23 cellular contexts compared by ENCODE assay signal in the genomic region with DNA sequence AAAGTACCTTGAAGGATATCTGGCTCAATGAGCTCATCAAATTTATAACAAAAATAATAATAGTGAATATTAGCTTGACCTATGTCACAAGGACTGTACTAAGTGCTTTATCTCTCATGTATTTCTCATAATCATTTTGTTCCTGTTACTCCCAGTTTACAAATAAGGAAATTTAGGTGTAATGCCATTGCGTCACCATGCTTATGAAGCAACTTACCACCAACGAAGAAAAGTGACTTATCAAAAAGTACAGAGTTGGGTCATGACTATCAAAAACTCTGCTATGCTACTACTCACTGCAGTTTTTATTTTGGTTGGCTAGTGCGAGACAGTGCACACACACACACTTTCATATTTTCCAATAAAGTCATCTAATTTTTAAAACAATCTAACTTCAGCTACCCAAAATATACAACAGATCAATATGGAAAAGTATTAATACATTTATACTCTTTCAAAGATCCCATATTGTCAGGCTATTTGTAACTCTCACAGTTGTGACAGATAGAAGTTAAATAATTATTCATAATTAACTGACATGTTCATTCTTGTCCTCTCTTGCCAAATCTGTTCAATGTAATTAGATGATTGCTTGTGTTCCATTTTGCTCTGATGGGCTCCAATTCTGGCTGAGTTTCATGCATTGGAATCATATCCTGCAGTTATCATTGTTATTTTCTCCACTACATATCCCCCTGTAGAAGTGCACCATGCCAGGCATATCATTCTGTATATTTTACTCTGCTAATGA.
A peak's percentile ranks its signal among the peaks of the same experiment; 100 is the strongest.
DNase-seq lines count a peak whose midpoint lies in the region; ATAC-seq and TF ChIP-seq lines count a peak whose summit lies in the region.
"Had no signal": no experiment of that assay in that cellular context is flagged by ENCODE, and none has a peak within 500 bp of the region (broad histone marks: within the 10 kb centered on the region; RNA-seq: fewer than 3 reads in every experiment).

No MANE protein-coding gene starts in this region.

- TF ChIP-seq CTCF in NB4 (IDR thresholded peaks at IDR 0.05; ENCODE audit: low read depth, low read length), result no peak
- TF ChIP-seq CTCF in CD8-positive, alpha-beta T cell (IDR thresholded peaks at IDR 0.05), result no peak

- TF ChIP-seq POLR2A in NB4 (IDR thresholded peaks at IDR 0.05; ENCODE audit: extremely low read depth, insufficient read length), result no peak

- peaks cover 0 to 5% (median 0%) of the 10 kb centered on the region in 5 donors for H3K27me3 Mint-ChIP-seq in naive thymus-derived CD4-positive, alpha-beta T cell
- H3K27me3 Mint-ChIP-seq in CD8-positive, alpha-beta T cell (ENCODE audit: low read depth), result no peaks in the 10 kb centered on the region
- H3K27me3 Mint-ChIP-seq: activated CD4-positive, alpha-beta T cell treated with anti-CD3 and anti-CD28 coated beads, Interleukin-2, amount 10 ng/mL, durations not matched to agents 24 days and 14 days; activated naive CD8-positive, alpha-beta T cell treated with anti-CD3 and anti-CD28 coated beads, Interleukin-2, amount 10 ng/mL, durations not matched to agents 7 days and 5 days had no signal

- H3K27ac Mint-ChIP-seq in naive thymus-derived CD4-positive, alpha-beta T cell, result no peak overlapping the region
- H3K27ac Mint-ChIP-seq in CD8-positive, alpha-beta T cell, result no peak overlapping the region
- H3K27ac Mint-ChIP-seq: activated CD4-positive, alpha-beta T cell treated with anti-CD3 and anti-CD28 coated beads, Interleukin-2, amount 10 ng/mL, durations not matched to agents 24 days and 14 days; activated naive CD8-positive, alpha-beta T cell treated with anti-CD3 and anti-CD28 coated beads, Interleukin-2, amount 10 ng/mL, durations not matched to agents 7 days and 5 days; T-helper 1 cell treated with Interleukin-12 subunit alpha and Interleukin-12 subunit beta and Interleukin-4 antibody, amounts not matched to agents 30 μg/mL and 1 μg/mL, for 36 hours had no signal

- no peak overlapping the region for H3K4me3 ChIP-seq in NB4 (ENCODE audit: low read depth, low read length)
- no peak overlapping the region for H3K4me3 ChIP-seq in naive thymus-derived CD4-positive, alpha-beta T cell (ENCODE audit: low read length)
- no peak overlapping the region for H3K4me3 ChIP-seq in CD8-positive, alpha-beta T cell (ENCODE audit: low read depth, low read length)
- H3K4me3 ChIP-seq: HAP-1, SJCRH30, smooth muscle cell, thoracic aorta had no signal

- no peaks in the 10 kb centered on the region for H3K4me1 Mint-ChIP-seq in naive thymus-derived CD4-positive, alpha-beta T cell
- no peaks in the 10 kb centered on the region for H3K4me1 Mint-ChIP-seq in CD8-positive, alpha-beta T cell (ENCODE audit: low read depth)
- H3K4me1 Mint-ChIP-seq: activated CD4-positive, alpha-beta T cell treated with anti-CD3 and anti-CD28 coated beads, Interleukin-2, amount 10 ng/mL, durations not matched to agents 24 days and 14 days; activated naive CD8-positive, alpha-beta T cell treated with anti-CD3 and anti-CD28 coated beads, Interleukin-2, amount 10 ng/mL, durations not matched to agents 7 days and 5 days had no signal

- DNase-seq in GF-D8 (lab: John Stamatoyannopoulos, UW) (peak; percentile 7), NB4 (ENCODE audit: low read depth) (peak; percentile 50), SKM-1 treated with dmso at 0.1 percent for 144 hours (lab: John Stamatoyannopoulos, UW; ENCODE audit: unreplicated experiment) (peak; percentile 26)
- no peak for DNase-seq in naive thymus-derived CD4-positive, alpha-beta T cell
- no peak for DNase-seq in CD8-positive, alpha-beta T cell
- DNase-seq: activated CD4-positive, alpha-beta T cell treated with anti-CD3 and anti-CD28 coated beads, Interleukin-2, amount 10 ng/mL, durations not matched to agents 24 days and 14 days; activated naive CD8-positive, alpha-beta T cell treated with anti-CD3 and anti-CD28 coated beads, Interleukin-2, amount 10 ng/mL, durations not matched to agents 7 days and 5 days; effector memory CD4-positive, alpha-beta T cell; Karpas-422; kidney glomerular epithelial cell; NCI-H2107; NCI-H69; nucleus accumbens; SJCRH30; stimulated activated CD4-positive, alpha-beta T cell treated with anti-CD3 and anti-CD28 coated beads, Interleukin-2, amount 100 ng/mL, for 48 hours; stimulated activated naive CD4-positive, alpha-beta T cell treated with Interleukin-2 at 50 U/mL for 16 hours had no signal

- no peaks in the 10 kb centered on the region for H3K4me1 ChIP-seq in naive thymus-derived CD4-positive, alpha-beta T cell (ENCODE audit: control insufficient read depth in 2 of 2, insufficient read depth in 2 of 2, low read length in 2 of 2)
- H3K4me1 ChIP-seq in CD8-positive, alpha-beta T cell (ENCODE audit: insufficient read depth, low read length), result no peaks in the 10 kb centered on the region
- H3K4me1 ChIP-seq: HAP-1, SJCRH30 had no signal

- no peak overlapping the region for H3K4me3 Mint-ChIP-seq in naive thymus-derived CD4-positive, alpha-beta T cell
- no peak overlapping the region for H3K4me3 Mint-ChIP-seq in CD8-positive, alpha-beta T cell
- H3K4me3 Mint-ChIP-seq: activated CD4-positive, alpha-beta T cell treated with anti-CD3 and anti-CD28 coated beads, Interleukin-2, amount 10 ng/mL, durations not matched to agents 24 days and 14 days; activated naive CD8-positive, alpha-beta T cell treated with anti-CD3 and anti-CD28 coated beads, Interleukin-2, amount 10 ng/mL, durations not matched to agents 7 days and 5 days; T-helper 1 cell treated with Interleukin-12 subunit alpha and Interleukin-12 subunit beta and Interleukin-4 antibody, amounts not matched to agents 30 μg/mL and 1 μg/mL, for 36 hours had no signal

- no peaks in the 10 kb centered on the region for H3K9me3 ChIP-seq in naive thymus-derived CD4-positive, alpha-beta T cell (ENCODE audit: control insufficient read depth in 2 of 3, low read length in 3 of 3)
- H3K9me3 ChIP-seq in CD8-positive, alpha-beta T cell (ENCODE audit: low read length), result no peaks in the 10 kb centered on the region
- H3K9me3 ChIP-seq: HAP-1, SJCRH30, thoracic aorta had no signal

- no peaks in the 10 kb centered on the region for H3K27me3 ChIP-seq in naive thymus-derived CD4-positive, alpha-beta T cell (ENCODE audit: control insufficient read depth in 2 of 2, insufficient read depth in 2 of 2, low read length in 2 of 2)
- H3K27me3 ChIP-seq in CD8-positive, alpha-beta T cell (ENCODE audit: insufficient read depth, low read length), result no peaks in the 10 kb centered on the region
- H3K27me3 ChIP-seq: SJCRH30 had no signal

- CTCF ChIA-PET in naive thymus-derived CD4-positive, alpha-beta T cell (lab: Charles Lee), result no interaction called here
- CTCF ChIA-PET in CD8-positive, alpha-beta T cell (lab: Charles Lee), result no interaction called here

- no peaks in the 10 kb centered on the region for H3K36me3 Mint-ChIP-seq in naive thymus-derived CD4-positive, alpha-beta T cell
- H3K36me3 Mint-ChIP-seq in CD8-positive, alpha-beta T cell, result no peaks in the 10 kb centered on the region
- H3K36me3 Mint-ChIP-seq: activated naive CD8-positive, alpha-beta T cell treated with anti-CD3 and anti-CD28 coated beads, Interleukin-2, amount 10 ng/mL, durations not matched to agents 7 days and 5 days had no signal

- intact Hi-C loops in naive thymus-derived CD4-positive, alpha-beta T cell (cut with micrococcal nuclease), result no loop called here
- intact Hi-C loops in CD8-positive, alpha-beta T cell (cut with DNase I, micrococcal nuclease), result no loop called here

- no peak overlapping the region for H3K27ac ChIP-seq in naive thymus-derived CD4-positive, alpha-beta T cell (ENCODE audit: low read depth, low read length)
- H3K27ac ChIP-seq in CD8-positive, alpha-beta T cell (ENCODE audit: low read depth, low read length), result no peak overlapping the region
- H3K27ac ChIP-seq: SJCRH30, thoracic aorta had no signal

- ATAC-seq in naive thymus-derived CD4-positive, alpha-beta T cell, result peak; percentile 75
- no peak for ATAC-seq in CD8-positive, alpha-beta T cell
- ATAC-seq in HG03521 (IDR thresholded peaks at IDR 0.05; ENCODE audit: unreplicated experiment), result no peak
- ATAC-seq in HG02885 (IDR thresholded peaks at IDR 0.05; ENCODE audit: poor library complexity, unreplicated experiment), result no peak
- ATAC-seq: Panc1 had no signal

- POLR2A ChIA-PET in naive thymus-derived CD4-positive, alpha-beta T cell (lab: Charles Lee), result no interaction called here
- POLR2A ChIA-PET in CD8-positive, alpha-beta T cell (lab: Charles Lee), result no interaction called here

- no peaks in the 10 kb centered on the region for H3K36me3 ChIP-seq in naive thymus-derived CD4-positive, alpha-beta T cell (ENCODE audit: control insufficient read depth in 2 of 3, insufficient read depth in 3 of 3, low read length in 3 of 3)
- no peaks in the 10 kb centered on the region for H3K36me3 ChIP-seq in CD8-positive, alpha-beta T cell (ENCODE audit: insufficient read depth, low read length)
- H3K36me3 ChIP-seq: HAP-1, SJCRH30, thoracic aorta had no signal

- H3K9me3 Mint-ChIP-seq in naive thymus-derived CD4-positive, alpha-beta T cell, result peaks cover 0 to 9% (median 1%) of the 10 kb centered on the region in 11 donors
- H3K9me3 Mint-ChIP-seq in CD8-positive, alpha-beta T cell, result no peaks in the 10 kb centered on the region
- H3K9me3 Mint-ChIP-seq: activated CD4-positive, alpha-beta T cell treated with anti-CD3 and anti-CD28 coated beads, Interleukin-2, amount 10 ng/mL, durations not matched to agents 24 days and 14 days had no signal

Comparison
In these comparisons a context has a peak if more than half of its experiments do, and no peak if none do; other contexts are left out.
1. DNase-seq: peak in GF-D8 (single experiment), NB4 (single experiment) and SKM-1 treated with dmso at 0.1 percent for 144 hours (single experiment); none in naive thymus-derived CD4-positive, alpha-beta T cell (0 of 9) and CD8-positive, alpha-beta T cell (0 of 7).